1 cellular context compared by ENCODE assay signal in genomic region chr9:20322212-20322611, GRCh38.
TF ChIP-seq lines count a peak whose summit lies in the region.

No MANE protein-coding gene starts in this region.

TF ChIP-seq in SK-N-SH, 30 proteins besides CTCF, POLR2A, EP300 and RAD21 (continued from another document):
- TF ChIP-seq ZBTB33 (IDR thresholded peaks at IDR 0.05; ENCODE audit: borderline replicate concordance, low read depth) = no peak
- no peak for TF ChIP-seq RFX5 (IDR thresholded peaks at IDR 0.05; ENCODE audit: low read length)
- TF ChIP-seq MXI1 (IDR thresholded peaks at IDR 0.05; ENCODE audit: low read depth, low read length) = no peak
- TF ChIP-seq MEF2A (IDR thresholded peaks at IDR 0.05; ENCODE audit: borderline replicate concordance, low read depth) = no peak
- no peak for TF ChIP-seq NRF1 (IDR thresholded peaks at IDR 0.05; ENCODE audit: low read depth, low read length)
- TF ChIP-seq MAX (IDR thresholded peaks at IDR 0.05; ENCODE audit: low read depth) = no peak
- no peak for TF ChIP-seq REST (IDR thresholded peaks at IDR 0.05; ENCODE audit: low read depth, low read length)
- no peak for TF ChIP-seq TEAD4 (IDR thresholded peaks at IDR 0.05; ENCODE audit: borderline replicate concordance, insufficient read depth)
- no peak for TF ChIP-seq RXRA (IDR thresholded peaks at IDR 0.05; ENCODE audit: borderline replicate concordance, low read depth)
- TF ChIP-seq RCOR1 (IDR thresholded peaks at IDR 0.05; ENCODE audit: low read length) = no peak
- no peak for TF ChIP-seq NFIC (IDR thresholded peaks at IDR 0.05; ENCODE audit: borderline replicate concordance)
- no peak for TF ChIP-seq FOSL2 (IDR thresholded peaks at IDR 0.05; ENCODE audit: borderline replicate concordance, low read depth)
- TF ChIP-seq YY1 (IDR thresholded peaks at IDR 0.05; ENCODE audit: low read depth) = no peak
